In the genomic region with DNA sequence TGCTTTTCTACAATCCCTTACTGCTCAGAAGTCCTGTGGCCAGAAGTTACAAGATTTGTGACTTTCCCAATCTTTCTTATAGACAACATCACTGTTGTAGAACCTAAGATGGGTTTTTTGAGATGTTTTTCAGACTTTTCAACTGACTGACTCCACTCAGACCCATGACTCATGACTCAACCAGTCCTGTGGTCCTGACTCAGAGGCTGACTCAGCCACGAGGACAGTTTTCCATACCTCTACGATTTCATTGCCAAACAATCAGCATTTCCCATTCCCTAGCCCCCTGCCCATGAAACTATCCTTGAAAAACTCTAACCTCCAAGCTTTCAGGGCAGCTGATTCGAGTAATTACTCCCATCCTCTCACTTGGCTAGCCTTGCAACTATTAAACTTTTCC, we compare ENCODE assay signal across 9 cellular contexts.
DNase-seq lines count a peak whose midpoint lies in the region; ATAC-seq and TF ChIP-seq lines count a peak whose summit lies in the region.
"Had no signal": no experiment of that assay in that cellular context is flagged by ENCODE, and none has a peak within 500 bp of the region (broad histone marks: within the 10 kb centered on the region; RNA-seq: fewer than 3 reads in every experiment).

No MANE protein-coding gene starts in this region.

- TF ChIP-seq EP300 in stomach (IDR thresholded peaks at IDR 0.05): no peak

- peaks cover 4% of the 10 kb centered on the region for H3K27me3 Mint-ChIP-seq in activated naive CD4-positive, alpha-beta T cell treated with anti-CD3 and anti-CD28 coated beads for 36 hours (ENCODE audit: low read depth)

- H3K27ac Mint-ChIP-seq in activated naive CD4-positive, alpha-beta T cell treated with anti-CD3 and anti-CD28 coated beads for 36 hours: no peak overlapping the region
- H3K27ac Mint-ChIP-seq: CD8-positive, alpha-beta T cell had no signal

- CTCF ChIA-PET in activated naive CD4-positive, alpha-beta T cell treated with anti-CD3 and anti-CD28 coated beads for 36 hours (lab: Charles Lee): no interaction called here

- ATAC-seq in GM18867 (IDR thresholded peaks at IDR 0.05; ENCODE audit: unreplicated experiment): no peak
- ATAC-seq in HG02938 (IDR thresholded peaks at IDR 0.05; ENCODE audit: unreplicated experiment): no peak
- ATAC-seq: CD8-positive, alpha-beta T cell had no signal

- H3K27ac ChIP-seq in stomach: peak overlapping the region in 4 of 5 donors; percentile 18 to 56 (median 38)
- no peak overlapping the region for H3K27ac ChIP-seq in spleen

- no peak for TF ChIP-seq CTCF in fibroblast of villous mesenchyme (IDR thresholded peaks at IDR 0.05; ENCODE audit: insufficient read depth, low read depth, low read length)
- no peak for TF ChIP-seq CTCF in stomach (IDR thresholded peaks at IDR 0.05)
- TF ChIP-seq CTCF in spleen (IDR thresholded peaks at IDR 0.05 in 8 of 11, conservative IDR thresholded peaks at IDR 0.05 in 3 of 11): no peak

- peaks cover 4% of the 10 kb centered on the region for H3K9me3 Mint-ChIP-seq in activated naive CD4-positive, alpha-beta T cell treated with anti-CD3 and anti-CD28 coated beads for 36 hours

- H3K4me1 ChIP-seq in stomach (peaks cover 0 to 8% (median 6%) of the 10 kb centered on the region in 4 donors), spleen (no peaks in the 10 kb centered on the region)

- H3K36me3 Mint-ChIP-seq in activated naive CD4-positive, alpha-beta T cell treated with anti-CD3 and anti-CD28 coated beads for 36 hours (ENCODE audit: low read depth): no peaks in the 10 kb centered on the region
- H3K36me3 Mint-ChIP-seq: CD8-positive, alpha-beta T cell had no signal

- TF ChIP-seq POLR2A in stomach (IDR thresholded peaks at IDR 0.05): no peak
- no peak for TF ChIP-seq POLR2A in spleen (IDR thresholded peaks at IDR 0.05)

- no peaks in the 10 kb centered on the region for H3K4me1 Mint-ChIP-seq in activated naive CD4-positive, alpha-beta T cell treated with anti-CD3 and anti-CD28 coated beads for 36 hours (ENCODE audit: low read depth)

- in situ Hi-C loops in SK-MEL-5 (cut with HindIII; ENCODE audit: low pct_unique_long_range_greater_than_20kb, low sequenced_read_pairs): no loop called here

- WGBS in stomach, 5 donors: 20 to 48% (median 36%) methylated on average over 3 of the region's 3 CpGs
- WGBS in spleen, 5 donors: 57 to 78% (median 65%) methylated on average over 3 of the region's 3 CpGs

- H3K4me3 ChIP-seq in fibroblast of villous mesenchyme (ENCODE audit: low read depth, low read length): no peak overlapping the region
- H3K4me3 ChIP-seq in stomach: no peak overlapping the region
- no peak overlapping the region for H3K4me3 ChIP-seq in spleen

- intact Hi-C loops in activated naive CD4-positive, alpha-beta T cell treated with anti-CD3 and anti-CD28 coated beads for 36 hours (cut with micrococcal nuclease): no loop called here
- intact Hi-C loops in stomach (cut with DNase I; ENCODE audit: low total_unique reads): no loop called here
- intact Hi-C loops in spleen (cut with DNase I; ENCODE audit: low total_unique reads): no loop called here

- no peak overlapping the region for H3K4me3 Mint-ChIP-seq in activated naive CD4-positive, alpha-beta T cell treated with anti-CD3 and anti-CD28 coated beads for 36 hours
- H3K4me3 Mint-ChIP-seq: CD8-positive, alpha-beta T cell had no signal

- peak; percentile 13 for DNase-seq in activated naive CD4-positive, alpha-beta T cell treated with anti-CD3 and anti-CD28 coated beads for 36 hours
- no peak for DNase-seq in activated naive CD4-positive, alpha-beta T cell (lab: John Stamatoyannopoulos, UW)
- DNase-seq in SK-MEL-5 (ENCODE audit: low read depth, low spot score) (peak; percentile 5), fibroblast of villous mesenchyme (ENCODE audit: low read depth) (peak; percentile 91), stomach (no peak), spleen (no peak)
- DNase-seq: CD8-positive, alpha-beta T cell had no signal

- H3K9me3 ChIP-seq in stomach (peaks cover 0 to 7% (median 4%) of the 10 kb centered on the region in 4 donors), spleen (peaks cover 0 to 16% (median 0%) of the 10 kb centered on the region in 8 donors)

- H3K36me3 ChIP-seq in stomach: peaks cover 0 to 6% (median 0%) of the 10 kb centered on the region in 4 donors
- H3K36me3 ChIP-seq in spleen: no peaks in the 10 kb centered on the region

- H3K27me3 ChIP-seq in stomach (no peaks in the 10 kb centered on the region), spleen (replicated peaks in 1 of 7) (no peaks in the 10 kb centered on the region)

Comparison
In these comparisons a context has a peak if more than half of its experiments do, and no peak if none do; other contexts are left out.
1. DNase-seq: peak in activated naive CD4-positive, alpha-beta T cell treated with anti-CD3 and anti-CD28 coated beads for 36 hours (single experiment), SK-MEL-5 (single experiment) and fibroblast of villous mesenchyme (single experiment); none in activated naive CD4-positive, alpha-beta T cell (0 of 4), stomach (single experiment) and spleen (single experiment).
2. H3K27ac ChIP-seq: peak in stomach (4 of 5); none in spleen (0 of 8).